Comparison of ENCODE assay signal across 8 cellular contexts in genomic region chr14:53109028-53109687, GRCh38. TPM values are rescaled to one million over a fixed set of nuclear protein-coding genes. Genes with fewer than 3 reads are reported as not detected.
DNase-seq lines count a peak whose midpoint lies in the region; ATAC-seq lines count a peak whose summit lies in the region.

No MANE protein-coding gene starts in this region.

- peak overlapping the region; percentile 30 for H3K4me3 ChIP-seq in SJSA1
- peak overlapping the region; percentile 27 to 52 for H3K4me3 ChIP-seq in duodenal mucosa (ENCODE audit: low read depth in 1 of 2, low read length in 2 of 2)

- H3K4me1 ChIP-seq in SJSA1 (replicated peaks) (peaks cover 7% of the 10 kb centered on the region), duodenal mucosa (ENCODE audit: control insufficient read depth in 1 of 2, insufficient read depth in 2 of 2, low read length in 2 of 2) (peaks cover 5 to 9% of the 10 kb centered on the region in 2 donors)

- no peaks in the 10 kb centered on the region for H3K36me3 ChIP-seq in SJSA1
- no peaks in the 10 kb centered on the region for H3K36me3 ChIP-seq in duodenal mucosa (ENCODE audit: control insufficient read depth in 1 of 2, insufficient read depth in 2 of 2, low read length in 2 of 2)

- ATAC-seq in HG03060 (IDR thresholded peaks at IDR 0.05; ENCODE audit: low read depth, unreplicated experiment) = peak; percentile 58

- 0 out of 2 replicates have a peak, but pooled peaks cover 4% of the 10 kb centered on the region for H3K9me3 ChIP-seq in SJSA1 (replicated peaks)
- peaks cover 0 to 3% of the 10 kb centered on the region in 2 donors for H3K9me3 ChIP-seq in duodenal mucosa (ENCODE audit: control insufficient read depth in 1 of 2, low read length in 2 of 2)

- H3K27me3 ChIP-seq in SJSA1 (replicated peaks) (no peaks in the 10 kb centered on the region), duodenal mucosa (ENCODE audit: control insufficient read depth in 1 of 2, insufficient read depth in 2 of 2, low read length in 2 of 2) (no peaks in the 10 kb centered on the region)

- peak overlapping the region in 1 of 2 donors; percentile 16 for H3K9ac ChIP-seq in duodenal mucosa (ENCODE audit: low read depth in 1 of 2, low read length in 2 of 2)

- H3K27ac ChIP-seq in SJSA1 (peak overlapping the region; percentile 81), duodenal mucosa (ENCODE audit: low read depth, low read length) (no peak overlapping the region)

- DNase-seq in activated CD4-positive, CD25-positive, alpha-beta regulatory T cell (lab: John Stamatoyannopoulos, UW) = peak; percentile 5 to 16 (median 7)
- DNase-seq in activated CD4-positive, CD25-positive, alpha-beta regulatory T cell treated with anti-CD3 and anti-CD28 coated beads, Interleukin-2, amount 50 U/mL, for 72 hours = no peak
- peak in 1 of 2 experiments; percentile 57 for DNase-seq in SJSA1 (ENCODE audit: low read depth in 1 of 2, low spot score in 2 of 2)
- DNase-seq in stimulated activated CD4-positive, alpha-beta T cell treated with anti-CD3 and anti-CD28 coated beads, Interleukin-4, amount 100 ng/mL, for 48 hours (ENCODE audit: low read depth in 2 of 2) = peak; percentile 37 to 49
- no peak for DNase-seq in NCI-H2171 (lab: John Stamatoyannopoulos, UW)
- DNase-seq in NCI-H526 (lab: John Stamatoyannopoulos, UW) = no peak

RNA-seq across cellular contexts. Expression of gene DDHD1, which starts 44.0 kb away (rescaled TPM):
- total RNA-seq in SJSA1 (2014; rRNA removed; shearing (Covaris generic)) = 8.7 and 12.7 TPM in 2 replicates

Comparison
In these comparisons a context has a peak if more than half of its experiments do, and no peak if none do; other contexts are left out.
1. DNase-seq: peak in activated CD4-positive, CD25-positive, alpha-beta regulatory T cell (4 of 4) and stimulated activated CD4-positive, alpha-beta T cell treated with anti-CD3 and anti-CD28 coated beads, Interleukin-4, amount 100 ng/mL, for 48 hours (2 of 2); none in activated CD4-positive, CD25-positive, alpha-beta regulatory T cell treated with anti-CD3 and anti-CD28 coated beads, Interleukin-2, amount 50 U/mL, for 72 hours (single experiment), NCI-H2171 (single experiment) and NCI-H526 (0 of 2).